Comparison of ENCODE assay signal across 9 cellular contexts in genomic region chr1:218498061-218498938, GRCh38.
DNase-seq lines count a peak whose midpoint lies in the region; ATAC-seq and TF ChIP-seq lines count a peak whose summit lies in the region.
"Had no signal": no experiment of that assay in that cellular context is flagged by ENCODE, and none has a peak within 500 bp of the region (broad histone marks: within the 10 kb centered on the region; RNA-seq: fewer than 3 reads in every experiment).

No MANE protein-coding gene starts in this region.

- H3K9me3 ChIP-seq in gastroesophageal sphincter (no peaks in the 10 kb centered on the region), sigmoid colon (no peaks in the 10 kb centered on the region)

- H3K27me3 ChIP-seq in gastroesophageal sphincter, result no peaks in the 10 kb centered on the region
- no peaks in the 10 kb centered on the region for H3K27me3 ChIP-seq in sigmoid colon

- H3K4me1 Mint-ChIP-seq in activated CD4-positive, alpha-beta memory T cell treated with anti-CD3 and anti-CD28 coated beads for 36 hours (ENCODE audit: low read depth), result no peaks in the 10 kb centered on the region

- CTCF ChIA-PET in activated CD4-positive, alpha-beta memory T cell treated with anti-CD3 and anti-CD28 coated beads for 36 hours (lab: Charles Lee), result no interaction called here

- H3K27me3 Mint-ChIP-seq in activated CD4-positive, alpha-beta memory T cell treated with anti-CD3 and anti-CD28 coated beads for 36 hours, result peaks cover 12% of the 10 kb centered on the region

- intact Hi-C loops in sigmoid colon (cut with DNase I), result no loop called here
- intact Hi-C loops in activated CD4-positive, alpha-beta memory T cell treated with anti-CD3 and anti-CD28 coated beads for 36 hours (cut with micrococcal nuclease), result no loop called here

- TF ChIP-seq EP300 in gastroesophageal sphincter (IDR thresholded peaks at IDR 0.05), result no peak
- TF ChIP-seq EP300 in sigmoid colon (IDR thresholded peaks at IDR 0.05), result no peak

- TF ChIP-seq CTCF in gastroesophageal sphincter (IDR thresholded peaks at IDR 0.05) (no peak), sigmoid colon (IDR thresholded peaks at IDR 0.05) (no peak)

- H3K9me3 Mint-ChIP-seq in activated CD4-positive, alpha-beta memory T cell treated with anti-CD3 and anti-CD28 coated beads for 36 hours, result no peaks in the 10 kb centered on the region
- H3K9me3 Mint-ChIP-seq: naive thymus-derived CD8-positive, alpha-beta T cell had no signal

- POLR2A ChIA-PET in activated CD4-positive, alpha-beta memory T cell treated with anti-CD3 and anti-CD28 coated beads for 36 hours (lab: Charles Lee), result no interaction called here

- TF ChIP-seq POLR2A in gastroesophageal sphincter (IDR thresholded peaks at IDR 0.05) (no peak), sigmoid colon (IDR thresholded peaks at IDR 0.05) (no peak)

- H3K36me3 ChIP-seq in gastroesophageal sphincter (no peaks in the 10 kb centered on the region), sigmoid colon (no peaks in the 10 kb centered on the region)

- H3K27ac Mint-ChIP-seq in activated CD4-positive, alpha-beta memory T cell treated with anti-CD3 and anti-CD28 coated beads for 36 hours, result no peak overlapping the region
- H3K27ac Mint-ChIP-seq: naive thymus-derived CD8-positive, alpha-beta T cell had no signal

- H3K27ac ChIP-seq in gastroesophageal sphincter (peak overlapping the region; percentile 43 to 80 (median 70)), sigmoid colon (peak overlapping the region; percentile 68 to 82 (median 74))

- ATAC-seq in SK-N-SH treated with all-trans-retinoic acid at 6 μM for 48 hours, result peak; percentile 49
- peak; percentile 32 for ATAC-seq in gastroesophageal sphincter
- no peak for ATAC-seq in GM18520 (IDR thresholded peaks at IDR 0.05; ENCODE audit: unreplicated experiment)
- ATAC-seq: naive thymus-derived CD8-positive, alpha-beta T cell had no signal

- H3K4me3 Mint-ChIP-seq in activated CD4-positive, alpha-beta memory T cell treated with anti-CD3 and anti-CD28 coated beads for 36 hours, result no peak overlapping the region

- no peaks in the 10 kb centered on the region for H3K36me3 Mint-ChIP-seq in activated CD4-positive, alpha-beta memory T cell treated with anti-CD3 and anti-CD28 coated beads for 36 hours
- H3K36me3 Mint-ChIP-seq: naive thymus-derived CD8-positive, alpha-beta T cell had no signal

- 16 to 36% methylated on average over 7 to 8 of the region's 8 CpGs for WGBS in gastroesophageal sphincter (ENCODE audit: low coverage in 1 of 2), 2 donors
- WGBS in sigmoid colon, 2 donors, result 54 to 66% methylated on average over 8 of the region's 8 CpGs

- DNase-seq in Daoy (ENCODE audit: low read depth), result peak; percentile 61
- DNase-seq in sigmoid colon, result no peak
- no peak for DNase-seq in DMS114 treated with DMSO at 0.1 percent for 48 hours (lab: John Stamatoyannopoulos, UW; ENCODE audit: unreplicated experiment)
- no peak for DNase-seq in activated CD4-positive, alpha-beta memory T cell treated with anti-CD3 and anti-CD28 coated beads for 36 hours
- no peak for DNase-seq in NCI-H1105 (lab: John Stamatoyannopoulos, UW)
- DNase-seq: naive thymus-derived CD8-positive, alpha-beta T cell had no signal

- H3K4me3 ChIP-seq in gastroesophageal sphincter (peak overlapping the region; percentile 31 to 32), sigmoid colon (peak overlapping the region; percentile 18 to 35 (median 30))

- H3K4me1 ChIP-seq in gastroesophageal sphincter (peaks cover 2 to 27% (median 13%) of the 10 kb centered on the region in 3 donors), sigmoid colon (peaks cover 0 to 30% (median 15%) of the 10 kb centered on the region in 4 donors)

TF ChIP-seq in SK-N-SH treated with all-trans-retinoic acid at 6 μM for 48 hours, 23 proteins besides CTCF, POLR2A, EP300 and RAD21 (continues in another document):
- 0 out of 2 replicates have a peak, but pooled peaks have one; percentile 4 for TF ChIP-seq ZC3H10 (CRISPR knock-in tag; IDR thresholded peaks at IDR 0.05)
- no peak for TF ChIP-seq ZNF565 (CRISPR knock-in tag; conservative IDR thresholded peaks at IDR 0.05; ENCODE audit: low read depth)
- no peak for TF ChIP-seq ZNF70 (CRISPR knock-in tag; IDR thresholded peaks at IDR 0.05)
- no peak for TF ChIP-seq ARNTL (CRISPR knock-in tag; IDR thresholded peaks at IDR 0.05; ENCODE audit: borderline replicate concordance, low read depth)
- TF ChIP-seq ZNF8 (CRISPR knock-in tag; IDR thresholded peaks at IDR 0.05), result no peak
- no peak for TF ChIP-seq ZFP3 (CRISPR knock-in tag; IDR thresholded peaks at IDR 0.05)
- no peak for TF ChIP-seq SNAI2 (CRISPR knock-in tag; IDR thresholded peaks at IDR 0.05)
- TF ChIP-seq RARB (CRISPR knock-in tag; IDR thresholded peaks at IDR 0.05), result no peak
- 0 out of 2 replicates have a peak, but pooled peaks have one; percentile 21 for TF ChIP-seq OSR1 (CRISPR knock-in tag; IDR thresholded peaks at IDR 0.05)
- no peak for TF ChIP-seq CSDC2 (CRISPR knock-in tag; IDR thresholded peaks at IDR 0.05)
- TF ChIP-seq PATZ1 (CRISPR knock-in tag; IDR thresholded peaks at IDR 0.05; ENCODE audit: borderline replicate concordance), result no peak
- TF ChIP-seq POU6F1 (CRISPR knock-in tag; IDR thresholded peaks at IDR 0.05; ENCODE audit: borderline replicate concordance, low read depth), result 0 out of 2 replicates have a peak, but pooled peaks have one; percentile 17
- TF ChIP-seq CSRNP3 (CRISPR knock-in tag; IDR thresholded peaks at IDR 0.05), result no peak
- peak; percentile 53; the same call in 1 of the 2 replicates for TF ChIP-seq ISL1 (CRISPR knock-in tag; IDR thresholded peaks at IDR 0.05)
- TF ChIP-seq TCF4 (CRISPR knock-in tag; IDR thresholded peaks at IDR 0.05; ENCODE audit: borderline replicate concordance), result no peak
- no peak for TF ChIP-seq TOX (CRISPR knock-in tag; IDR thresholded peaks at IDR 0.05; ENCODE audit: borderline replicate concordance)
- TF ChIP-seq GLIS3 (CRISPR knock-in tag; IDR thresholded peaks at IDR 0.05), result no peak
- TF ChIP-seq ZFP30 (CRISPR knock-in tag; IDR thresholded peaks at IDR 0.05), result no peak
- no peak for TF ChIP-seq ESRRG (CRISPR knock-in tag; IDR thresholded peaks at IDR 0.05)
- TF ChIP-seq PPARA (CRISPR knock-in tag; IDR thresholded peaks at IDR 0.05; ENCODE audit: borderline replicate concordance), result no peak
- TF ChIP-seq CREB5 (CRISPR knock-in tag; IDR thresholded peaks at IDR 0.05; ENCODE audit: low read depth), result no peak
